ENCODE assay signal across 16 cellular contexts in genomic region chr6:157172830-157173536, GRCh38.
"Had no signal": no experiment of that assay in that cellular context is flagged by ENCODE, and none has a peak within 500 bp of the region (broad histone marks: within the 10 kb centered on the region; RNA-seq: fewer than 3 reads in every experiment).

No MANE protein-coding gene starts in this region.

- ATAC-seq: left colon, upper lobe of right lung had no signal

- H3K4me1 ChIP-seq: testis, upper lobe of right lung had no signal

- H3K9me3 ChIP-seq: stomach, testis, upper lobe of right lung had no signal

- H3K4me3 ChIP-seq: hepatocyte, lung, stomach, testis, upper lobe of right lung had no signal

- H3K4me3 Mint-ChIP-seq: activated CD4-positive, alpha-beta memory T cell treated with anti-CD3 and anti-CD28 coated beads for 36 hours; activated naive CD4-positive, alpha-beta T cell treated with anti-CD3 and anti-CD28 coated beads for 36 hours; nephron progenitor cell had no signal

- H3K27me3 Mint-ChIP-seq: activated CD4-positive, alpha-beta memory T cell treated with anti-CD3 and anti-CD28 coated beads for 36 hours; progenitor cell of endocrine pancreas had no signal

- H3K27ac Mint-ChIP-seq: activated CD4-positive, alpha-beta memory T cell treated with anti-CD3 and anti-CD28 coated beads for 36 hours; activated naive CD4-positive, alpha-beta T cell treated with anti-CD3 and anti-CD28 coated beads for 36 hours had no signal

- H3K27me3 ChIP-seq: hepatocyte, stomach, testis, upper lobe of right lung had no signal

- H3K9me3 Mint-ChIP-seq: activated CD4-positive, alpha-beta memory T cell treated with anti-CD3 and anti-CD28 coated beads for 36 hours; activated naive CD4-positive, alpha-beta T cell treated with anti-CD3 and anti-CD28 coated beads for 36 hours; nephron progenitor cell had no signal

- H3K27ac ChIP-seq: hepatocyte, stomach, testis, upper lobe of right lung, VCaP had no signal

- DNase-seq: activated CD4-positive, alpha-beta memory T cell treated with anti-CD3 and anti-CD28 coated beads for 36 hours; activated naive CD4-positive, alpha-beta T cell treated with anti-CD3 and anti-CD28 coated beads for 36 hours; activated T-cell treated with anti-CD3 and anti-CD28 coated beads for 4 hours; aorta; dermis blood vessel endothelial cell; left colon; nephron progenitor cell; stimulated activated CD4-positive, alpha-beta T cell treated with anti-CD3 and anti-CD28 coated beads, Interleukin-4, amount 100 ng/mL, for 1 hour; stomach; T-helper 2 cell; testis; upper lobe of right lung had no signal
